ENCODE assay signal across 9 cellular contexts in genomic region chr22:23533328-23533762, GRCh38. TPM values are rescaled to one million over a fixed set of nuclear protein-coding genes. Genes with fewer than 3 reads are reported as not detected.
DNase-seq lines count a peak whose midpoint lies in the region; ATAC-seq, FAIRE-seq and TF ChIP-seq lines count a peak whose summit lies in the region.
"Had no signal": no experiment of that assay in that cellular context is flagged by ENCODE, and none has a peak within 500 bp of the region (broad histone marks: within the 10 kb centered on the region; RNA-seq: fewer than 3 reads in every experiment).

No MANE protein-coding gene starts in this region.

- H3K4me3 ChIP-seq in astrocyte (ENCODE audit: insufficient read depth, low read depth, low read length) (no peak overlapping the region), mucosa of rectum (ENCODE audit: low read length in 2 of 2) (no peak overlapping the region)
- H3K4me3 ChIP-seq: lung had no signal

- H3K9me3 ChIP-seq in astrocyte (ENCODE audit: insufficient read depth, low read depth, low read length) (no peaks in the 10 kb centered on the region), mucosa of rectum (ENCODE audit: control insufficient read depth in 2 of 2, low read length in 2 of 2) (no peaks in the 10 kb centered on the region)

- H3K79me2 ChIP-seq in astrocyte (ENCODE audit: insufficient read depth, low read length): no peaks in the 10 kb centered on the region

- no peaks in the 10 kb centered on the region for H3K36me3 ChIP-seq in astrocyte (ENCODE audit: insufficient read depth, low read length)
- no peaks in the 10 kb centered on the region for H3K36me3 ChIP-seq in mucosa of rectum (ENCODE audit: control insufficient read depth in 2 of 2, insufficient read depth in 2 of 2, low read length in 2 of 2)

- peak overlapping the region; percentile 71 for H2AFZ ChIP-seq in astrocyte (ENCODE audit: low read depth, low read length)

- DNase-seq in NCI-H2171 treated with DMSO at 0.1 percent for 48 hours (lab: John Stamatoyannopoulos, UW) (peak; percentile 63), astrocyte (ENCODE audit: low read depth) (no peak)
- no peak for DNase-seq in NK-92 treated with Interleukin-12 subunit alpha and Interleukin-12 subunit beta, amount 100 ng/mL, for 24 hours (lab: John Stamatoyannopoulos, UW)

- peak; percentile 41 for TF ChIP-seq CTCF in astrocyte (IDR thresholded peaks at IDR 0.05; ENCODE audit: insufficient read depth, low read depth, low read length)

- H3K9ac ChIP-seq in astrocyte (ENCODE audit: low read length) (no peak overlapping the region), mucosa of rectum (ENCODE audit: low read depth in 1 of 2, low read length in 2 of 2) (peak overlapping the region in 1 of 2 donors; percentile 37)

- ATAC-seq in GM21825 (IDR thresholded peaks at IDR 0.05; ENCODE audit: unreplicated experiment): no peak
- ATAC-seq in HG03520 (IDR thresholded peaks at IDR 0.05; ENCODE audit: unreplicated experiment): no peak
- ATAC-seq in GM18867 (IDR thresholded peaks at IDR 0.05; ENCODE audit: unreplicated experiment): no peak

- H4K20me1 ChIP-seq in astrocyte (ENCODE audit: insufficient read depth, low read length): no peaks in the 10 kb centered on the region

- H3K4me1 Mint-ChIP-seq in astrocyte (ENCODE audit: low read depth, unreplicated experiment): peaks cover 5% of the 10 kb centered on the region

- no peaks in the 10 kb centered on the region for H3K27me3 ChIP-seq in astrocyte (ENCODE audit: insufficient read depth, low read length)
- no peaks in the 10 kb centered on the region for H3K27me3 ChIP-seq in mucosa of rectum (ENCODE audit: control insufficient read depth in 2 of 2, insufficient read depth in 2 of 2, low read length in 2 of 2)

- H3K4me1 ChIP-seq in astrocyte (ENCODE audit: insufficient read depth, low read length) (no peaks in the 10 kb centered on the region), mucosa of rectum (ENCODE audit: control insufficient read depth in 2 of 2, insufficient read depth in 2 of 2, low read length in 2 of 2) (peaks cover 22 to 42% of the 10 kb centered on the region in 2 donors)

- H3K27ac Mint-ChIP-seq in astrocyte (ENCODE audit: unreplicated experiment): no peak overlapping the region

- no peaks in the 10 kb centered on the region for H3K36me3 Mint-ChIP-seq in astrocyte (ENCODE audit: low read depth, unreplicated experiment)

- H3K27me3 Mint-ChIP-seq in astrocyte (ENCODE audit: low read depth, unreplicated experiment): peaks cover 44% of the 10 kb centered on the region

- no peaks in the 10 kb centered on the region for H3K9me3 Mint-ChIP-seq in astrocyte (ENCODE audit: unreplicated experiment)

- H3K4me3 Mint-ChIP-seq in astrocyte (ENCODE audit: unreplicated experiment): no peak overlapping the region

- H3K27ac ChIP-seq in astrocyte (ENCODE audit: low read depth, low read length) (no peak overlapping the region), mucosa of rectum (ENCODE audit: low read depth in 2 of 2, low read length in 2 of 2) (peak overlapping the region; percentile 67 to 74)

- peak; percentile 15 for FAIRE-seq in G401.6 (lab: Jason Lieb, UNC)
- no peak for FAIRE-seq in astrocyte (lab: Jason Lieb, UNC)

- H3K4me2 ChIP-seq in astrocyte (ENCODE audit: low read length): no peak overlapping the region

RNA-seq across cellular contexts. Expression of gene IGLL1, which starts 46.7 kb away (rescaled TPM):
- not detected in 2 replicates for total RNA-seq in astrocyte
